34 cellular contexts compared by ENCODE assay signal in the genomic region with DNA sequence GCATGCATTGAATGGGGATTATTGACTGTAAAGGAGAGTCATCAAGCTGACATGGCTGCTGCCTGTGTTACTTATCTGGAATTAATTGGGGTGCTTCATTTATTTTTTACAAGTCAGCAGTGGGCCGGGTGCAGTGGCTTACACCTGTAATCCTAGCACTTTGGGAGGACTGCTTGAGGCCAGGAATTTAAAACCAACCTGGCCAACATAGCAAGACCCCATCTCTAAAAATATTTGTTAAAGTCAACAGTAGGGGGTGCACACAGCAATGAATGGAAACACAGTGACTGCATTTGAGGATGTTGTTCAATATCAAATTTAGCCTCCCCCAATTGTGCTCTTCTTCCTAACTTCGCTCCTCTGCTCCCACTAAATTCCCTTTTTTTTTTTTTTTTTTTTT.
"Had no signal": no experiment of that assay in that cellular context is flagged by ENCODE, and none has a peak within 500 bp of the region (broad histone marks: within the 10 kb centered on the region; RNA-seq: fewer than 3 reads in every experiment).

No MANE protein-coding gene starts in this region.

- H3K27ac ChIP-seq: ascending aorta, cardiac muscle cell had no signal

- DNase-seq: activated CD4-positive, alpha-beta memory T cell treated with anti-CD3 and anti-CD28 coated beads, Interleukin-2, amount 10 ng/mL, durations not matched to agents 7 days and 5 days; activated CD4-positive, alpha-beta T cell treated with anti-CD3 and anti-CD28 coated beads for 1 hour; activated CD4-positive, alpha-beta T cell treated with anti-CD3 and anti-CD28 coated beads for 36 hours; activated CD4-positive, alpha-beta T cell treated with anti-CD3 and anti-CD28 coated beads for 48 hours; activated CD4-positive, alpha-beta T cell treated with anti-CD3 and anti-CD28 coated beads, Interleukin-2, amount 10 ng/mL, durations not matched to agents 7 days and 5 days; activated CD4-positive, alpha-beta T cell treated with anti-CD3 and anti-CD28 coated beads, Interleukin-2, amount 50 U/mL, for 48 hours; activated CD4-positive, CD25-positive, alpha-beta regulatory T cell; activated CD8-positive, alpha-beta memory T cell treated with anti-CD3 and anti-CD28 coated beads for 24 hours; activated CD8-positive, alpha-beta memory T cell treated with anti-CD3 and anti-CD28 coated beads, Interleukin-2, amount 10 ng/mL, durations not matched to agents 7 days and 5 days; activated CD8-positive, alpha-beta memory T cell treated with anti-CD3 and anti-CD28 coated beads, Interleukin-2, amount 50 U/mL, for 48 hours; activated CD8-positive, alpha-beta T cell treated with anti-CD3 and anti-CD28 coated beads, Interleukin-2, amount 10 ng/mL, durations not matched to agents 7 days and 5 days; activated effector memory CD4-positive, alpha-beta T cell treated with Interleukin-2 at 50 U/mL for 16 hours; activated gamma-delta T cell; activated naive CD4-positive, alpha-beta T cell treated with anti-CD3 and anti-CD28 coated beads, Interleukin-2, amount 10 ng/mL, durations not matched to agents 7 days and 5 days; activated naive CD4-positive, alpha-beta T cell treated with Interleukin-2 at 50 U/mL for 16 hours; activated naive CD8-positive, alpha-beta T cell treated with anti-CD3 and anti-CD28 coated beads, Interleukin-2, amount 10 ng/mL, durations not matched to agents 7 days and 5 days; activated naive CD8-positive, alpha-beta T cell treated with anti-CD3 and anti-CD28 coated beads, Interleukin-2, amount 50 U/mL, for 24 hours; activated T-cell treated with anti-CD3 and anti-CD28 coated beads, Interleukin-2, amount 50 U/mL, for 24 hours; activated T-cell treated with anti-CD3 and anti-CD28 coated beads, Interleukin-2, amount 50 U/mL, for 48 hours; amygdala; anterior cingulate cortex; caudate nucleus; cerebellar nuclear complex; T-cell; T-helper 17 cell had no signal

- ATAC-seq: activated CD4-positive, alpha-beta T cell treated with anti-CD3 and anti-CD28 coated beads for 36 hours; activated CD4-positive, CD25-positive, alpha-beta regulatory T cell treated with anti-CD3 and anti-CD28 coated beads, Interleukin-2, amount 50 U/mL, for 24 hours; activated CD8-positive, alpha-beta memory T cell treated with anti-CD3 and anti-CD28 coated beads, Interleukin-2, amount 10 ng/mL, durations not matched to agents 7 days and 5 days; activated CD8-positive, alpha-beta T cell treated with anti-CD3 and anti-CD28 coated beads, Interleukin-2, amount 10 ng/mL, durations not matched to agents 7 days and 5 days; activated naive CD8-positive, alpha-beta T cell treated with anti-CD3 and anti-CD28 coated beads, Interleukin-2, amount 50 U/mL, for 24 hours; T-cell; T-helper 17 cell had no signal

- H3K4me3 Mint-ChIP-seq: activated CD4-positive, alpha-beta memory T cell treated with anti-CD3 and anti-CD28 coated beads, Interleukin-2, amount 10 ng/mL, durations not matched to agents 7 days and 5 days; activated CD4-positive, alpha-beta T cell treated with anti-CD3 and anti-CD28 coated beads for 36 hours; activated CD4-positive, alpha-beta T cell treated with anti-CD3 and anti-CD28 coated beads, Interleukin-2, amount 10 ng/mL, durations not matched to agents 7 days and 5 days; activated CD8-positive, alpha-beta memory T cell treated with anti-CD3 and anti-CD28 coated beads, Interleukin-2, amount 10 ng/mL, durations not matched to agents 7 days and 5 days; activated CD8-positive, alpha-beta T cell treated with anti-CD3 and anti-CD28 coated beads, Interleukin-2, amount 10 ng/mL, durations not matched to agents 7 days and 5 days; activated naive CD4-positive, alpha-beta T cell treated with anti-CD3 and anti-CD28 coated beads, Interleukin-2, amount 10 ng/mL, durations not matched to agents 7 days and 5 days; activated naive CD4-positive, alpha-beta T cell treated with anti-CD3 and anti-CD28 coated beads, Interleukin-2, amount 50 U/mL, for 24 hours; activated naive CD8-positive, alpha-beta T cell; activated naive CD8-positive, alpha-beta T cell treated with anti-CD3 and anti-CD28 coated beads, Interleukin-2, amount 10 ng/mL, durations not matched to agents 7 days and 5 days; activated naive CD8-positive, alpha-beta T cell treated with anti-CD3 and anti-CD28 coated beads, Interleukin-2, amount 50 U/mL, for 24 hours; activated T-cell treated with anti-CD3 and anti-CD28 coated beads, Interleukin-2, amount 50 U/mL, for 24 hours; brain; central memory CD8-positive, alpha-beta T cell; T-cell; T-helper 17 cell had no signal

- H3K4me1 ChIP-seq: ascending aorta had no signal

- FAIRE-seq: TTC549 had no signal

- H3K27ac Mint-ChIP-seq: activated CD4-positive, alpha-beta memory T cell treated with anti-CD3 and anti-CD28 coated beads, Interleukin-2, amount 10 ng/mL, durations not matched to agents 7 days and 5 days; activated CD4-positive, alpha-beta T cell treated with anti-CD3 and anti-CD28 coated beads for 36 hours; activated CD4-positive, alpha-beta T cell treated with anti-CD3 and anti-CD28 coated beads, Interleukin-2, amount 10 ng/mL, durations not matched to agents 7 days and 5 days; activated CD8-positive, alpha-beta memory T cell treated with anti-CD3 and anti-CD28 coated beads, Interleukin-2, amount 10 ng/mL, durations not matched to agents 7 days and 5 days; activated CD8-positive, alpha-beta T cell treated with anti-CD3 and anti-CD28 coated beads, Interleukin-2, amount 10 ng/mL, durations not matched to agents 7 days and 5 days; activated naive CD4-positive, alpha-beta T cell treated with anti-CD3 and anti-CD28 coated beads, Interleukin-2, amount 10 ng/mL, durations not matched to agents 7 days and 5 days; activated naive CD4-positive, alpha-beta T cell treated with anti-CD3 and anti-CD28 coated beads, Interleukin-2, amount 50 U/mL, for 24 hours; activated naive CD8-positive, alpha-beta T cell; activated naive CD8-positive, alpha-beta T cell treated with anti-CD3 and anti-CD28 coated beads, Interleukin-2, amount 10 ng/mL, durations not matched to agents 7 days and 5 days; activated naive CD8-positive, alpha-beta T cell treated with anti-CD3 and anti-CD28 coated beads, Interleukin-2, amount 50 U/mL, for 24 hours; activated T-cell treated with anti-CD3 and anti-CD28 coated beads, Interleukin-2, amount 50 U/mL, for 24 hours; activated T-helper 2 cell treated with anti-CD3 and anti-CD28 coated beads, Interferon-gamma antibody, Interleukin-2, Interleukin-4, amounts not matched to agents 10 μg/mL and 5 μg/mL and 100 μg/mL, durations not matched to agents 14 hours and 24 hours and 36 hours; brain; T-cell; T-helper 17 cell had no signal

- H3K9me3 Mint-ChIP-seq: activated CD4-positive, alpha-beta memory T cell treated with anti-CD3 and anti-CD28 coated beads, Interleukin-2, amount 10 ng/mL, durations not matched to agents 7 days and 5 days; activated CD4-positive, alpha-beta T cell treated with anti-CD3 and anti-CD28 coated beads, Interleukin-2, amount 10 ng/mL, durations not matched to agents 7 days and 5 days; activated naive CD4-positive, alpha-beta T cell treated with anti-CD3 and anti-CD28 coated beads, Interleukin-2, amount 10 ng/mL, durations not matched to agents 7 days and 5 days; activated naive CD4-positive, alpha-beta T cell treated with anti-CD3 and anti-CD28 coated beads, Interleukin-2, amount 50 U/mL, for 24 hours; activated naive CD8-positive, alpha-beta T cell treated with anti-CD3 and anti-CD28 coated beads, Interleukin-2, amount 10 ng/mL, durations not matched to agents 7 days and 5 days; activated naive CD8-positive, alpha-beta T cell treated with anti-CD3 and anti-CD28 coated beads, Interleukin-2, amount 50 U/mL, for 24 hours; activated T-cell treated with anti-CD3 and anti-CD28 coated beads, Interleukin-2, amount 50 U/mL, for 24 hours; activated T-helper 2 cell treated with anti-CD3 and anti-CD28 coated beads, Interferon-gamma antibody, Interleukin-2, Interleukin-4, amounts not matched to agents 10 μg/mL and 5 μg/mL and 100 μg/mL, durations not matched to agents 14 hours and 24 hours and 36 hours; brain; central memory CD8-positive, alpha-beta T cell; T-cell had no signal

- H3K27me3 Mint-ChIP-seq: activated CD4-positive, alpha-beta memory T cell treated with anti-CD3 and anti-CD28 coated beads, Interleukin-2, amount 10 ng/mL, durations not matched to agents 7 days and 5 days; activated CD4-positive, alpha-beta T cell treated with anti-CD3 and anti-CD28 coated beads for 36 hours; activated CD4-positive, alpha-beta T cell treated with anti-CD3 and anti-CD28 coated beads, Interleukin-2, amount 10 ng/mL, durations not matched to agents 7 days and 5 days; activated CD8-positive, alpha-beta memory T cell treated with anti-CD3 and anti-CD28 coated beads, Interleukin-2, amount 10 ng/mL, durations not matched to agents 7 days and 5 days; activated naive CD4-positive, alpha-beta T cell treated with anti-CD3 and anti-CD28 coated beads, Interleukin-2, amount 10 ng/mL, durations not matched to agents 7 days and 5 days; activated naive CD4-positive, alpha-beta T cell treated with anti-CD3 and anti-CD28 coated beads, Interleukin-2, amount 50 U/mL, for 24 hours; activated naive CD8-positive, alpha-beta T cell; activated naive CD8-positive, alpha-beta T cell treated with anti-CD3 and anti-CD28 coated beads, Interleukin-2, amount 10 ng/mL, durations not matched to agents 7 days and 5 days; activated naive CD8-positive, alpha-beta T cell treated with anti-CD3 and anti-CD28 coated beads, Interleukin-2, amount 50 U/mL, for 24 hours; activated T-cell treated with anti-CD3 and anti-CD28 coated beads, Interleukin-2, amount 50 U/mL, for 24 hours; brain; central memory CD8-positive, alpha-beta T cell; T-cell; T-helper 17 cell had no signal

- H3K9me3 ChIP-seq: ascending aorta had no signal

- H3K4me3 ChIP-seq: ascending aorta, cardiac muscle cell had no signal

- H3K36me3 Mint-ChIP-seq: activated CD8-positive, alpha-beta memory T cell treated with anti-CD3 and anti-CD28 coated beads, Interleukin-2, amount 10 ng/mL, durations not matched to agents 7 days and 5 days; activated naive CD4-positive, alpha-beta T cell treated with anti-CD3 and anti-CD28 coated beads, Interleukin-2, amount 10 ng/mL, durations not matched to agents 7 days and 5 days had no signal

- H3K27me3 ChIP-seq: ascending aorta, cardiac muscle cell had no signal
